ENCODE assay signal across 1 cellular context in genomic region chr16:14409563-14409962, GRCh38.
TF ChIP-seq lines count a peak whose summit lies in the region.

No MANE protein-coding gene starts in this region.

TF ChIP-seq in K562, 482 proteins besides CTCF, POLR2A, EP300 and RAD21 (continued from another document):
- TF ChIP-seq ZNF121 (CRISPR knock-in tag; conservative IDR thresholded peaks at IDR 0.05) (peak; percentile 78; the same call in 1 of the 2 replicates), AFF1 (IDR thresholded peaks at IDR 0.05; ENCODE audit: low read depth in 1 of 2, partially characterized antibody in 2 of 2) (no peak), KLF10 (CRISPR knock-in tag; IDR thresholded peaks at IDR 0.05) (no peak), POLR2AphosphoS5 (IDR thresholded peaks at IDR 0.05; ENCODE audit: control insufficient read depth, insufficient read depth, low read depth, low read length) (no peak)
